Comparison of ENCODE assay signal across 8 cellular contexts in genomic region chr13:76473552-76474134, GRCh38.
A peak's percentile ranks its signal among the peaks of the same experiment; 100 is the strongest.
DNase-seq lines count a peak whose midpoint lies in the region; ATAC-seq and TF ChIP-seq lines count a peak whose summit lies in the region.

No MANE protein-coding gene starts in this region.

- H3K9me3 ChIP-seq in Caco-2 (0 out of 2 replicates have a peak, but pooled peaks cover 6% of the 10 kb centered on the region), endodermal cell (ENCODE audit: control insufficient read depth, low read length) (no peaks in the 10 kb centered on the region)

- H3K27me3 ChIP-seq in Caco-2 (replicated peaks; ENCODE audit: control insufficient read depth, insufficient read depth, low read length) (no peaks in the 10 kb centered on the region), endodermal cell (ENCODE audit: control insufficient read depth, insufficient read depth, low read length, poor library complexity, severe bottlenecking) (no peaks in the 10 kb centered on the region)

- H3K27ac ChIP-seq in endodermal cell (ENCODE audit: low read depth, low read length) = no peak overlapping the region

- intact Hi-C loops in Caco-2 (cut with micrococcal nuclease; ENCODE audit: unreplicated experiment) = loop anchor here (1.0 to 5.0 kb wide), 8 partner anchors 250 to 801 kb away; no protein-coding TSS in a partner anchor

- ATAC-seq in GM19455 (IDR thresholded peaks at IDR 0.05; ENCODE audit: unreplicated experiment) = peak; percentile 100
- peak; percentile 100 for ATAC-seq in HG03520 (IDR thresholded peaks at IDR 0.05; ENCODE audit: unreplicated experiment)
- peak; percentile 97 for ATAC-seq in activated CD8-positive, alpha-beta T cell treated with anti-CD3 and anti-CD28 coated beads, Interleukin-2, amount 10 ng/mL, durations not matched to agents 7 days and 5 days

- H3K4me1 ChIP-seq in Caco-2 = no peaks in the 10 kb centered on the region
- no peaks in the 10 kb centered on the region for H3K4me1 ChIP-seq in endodermal cell (ENCODE audit: control insufficient read depth, insufficient read depth, low read length)

- no peaks in the 10 kb centered on the region for H3K36me3 ChIP-seq in Caco-2 (ENCODE audit: control insufficient read depth, insufficient read depth, low read length)
- no peaks in the 10 kb centered on the region for H3K36me3 ChIP-seq in endodermal cell (ENCODE audit: control insufficient read depth, insufficient read depth, low read length)

- H3K27ac Mint-ChIP-seq in Caco-2 (ENCODE audit: unreplicated experiment) = peak overlapping the region; percentile 7
- H3K27ac Mint-ChIP-seq in activated CD8-positive, alpha-beta T cell treated with anti-CD3 and anti-CD28 coated beads, Interleukin-2, amount 10 ng/mL, durations not matched to agents 7 days and 5 days = no peak overlapping the region
- H3K27ac Mint-ChIP-seq in endodermal cell = no peak overlapping the region
- no peak overlapping the region for H3K27ac Mint-ChIP-seq in mesothelial cell of epicardium

- no TSS peak for BruUV-seq in Caco-2 (replicated peaks; lab: Mats Ljungman, UMichigan)

- H3K9me3 Mint-ChIP-seq in Caco-2 (ENCODE audit: unreplicated experiment) (no peaks in the 10 kb centered on the region), endodermal cell (no peaks in the 10 kb centered on the region), mesothelial cell of epicardium (no peaks in the 10 kb centered on the region)
- H3K9me3 Mint-ChIP-seq in activated CD8-positive, alpha-beta T cell treated with anti-CD3 and anti-CD28 coated beads, Interleukin-2, amount 10 ng/mL, durations not matched to agents 7 days and 5 days (ENCODE audit: insufficient read depth) = no peaks in the 10 kb centered on the region

- H3K4me1 Mint-ChIP-seq in Caco-2 (ENCODE audit: low read depth, unreplicated experiment) (no peaks in the 10 kb centered on the region), endodermal cell (peaks cover 11% of the 10 kb centered on the region), mesothelial cell of epicardium (peaks cover 36% of the 10 kb centered on the region)
- H3K4me1 Mint-ChIP-seq in activated CD8-positive, alpha-beta T cell treated with anti-CD3 and anti-CD28 coated beads, Interleukin-2, amount 10 ng/mL, durations not matched to agents 7 days and 5 days (ENCODE audit: low read depth) = no peaks in the 10 kb centered on the region

- POLR2A ChIA-PET in Caco-2 (lab: Charles Lee) = no interaction called here
- POLR2A ChIA-PET in activated CD8-positive, alpha-beta T cell treated with anti-CD3 and anti-CD28 coated beads, Interleukin-2, amount 10 ng/mL, durations not matched to agents 7 days and 5 days (lab: Charles Lee) = no interaction called here

- TF ChIP-seq CTCF in Caco-2 (IDR thresholded peaks at IDR 0.05; ENCODE audit: insufficient read depth in 1 of 2, low read depth in 1 of 2, low read length in 1 of 2, severe bottlenecking in 1 of 2, unreplicated experiment in 1 of 2) (peak; percentile 84 to 94), endodermal cell (conservative IDR thresholded peaks at IDR 0.05) (peak; percentile 94), mesothelial cell of epicardium (IDR thresholded peaks at IDR 0.05; ENCODE audit: unreplicated experiment) (peak; percentile 95)

- CTCF ChIA-PET in Caco-2 (lab: Charles Lee) = no interaction called here
- CTCF ChIA-PET in activated CD8-positive, alpha-beta T cell treated with anti-CD3 and anti-CD28 coated beads, Interleukin-2, amount 10 ng/mL, durations not matched to agents 7 days and 5 days (lab: Charles Lee) = interaction anchor here (0.6 to 2.8 kb wide), 15 partner anchors 10 to 799 kb away, joined by 3 to 17 read pairs (median 5); no protein-coding TSS in a partner anchor

- peak; percentile 81 to 85 for DNase-seq in Caco-2
- DNase-seq in NCI-H82 treated with DMSO at 0.1 percent for 48 hours (lab: John Stamatoyannopoulos, UW; ENCODE audit: unreplicated experiment) = peak; percentile 79
- peak; percentile 84 for DNase-seq in activated CD8-positive, alpha-beta T cell treated with anti-CD3 and anti-CD28 coated beads, Interleukin-2, amount 10 ng/mL, durations not matched to agents 7 days and 5 days
- DNase-seq in endodermal cell = peak; percentile 92
- peak; percentile 48 to 77 for DNase-seq in mesothelial cell of epicardium (ENCODE audit: low spot score in 2 of 2, unreplicated experiment in 2 of 2)
- peak; percentile 47 for DNase-seq in stimulated activated CD8-positive, alpha-beta memory T cell treated with anti-CD3 and anti-CD28 coated beads, Interleukin-4, amount 100 ng/mL, for 24 hours (ENCODE audit: low read depth)

- no peaks in the 10 kb centered on the region for H3K36me3 Mint-ChIP-seq in Caco-2 (ENCODE audit: insufficient read depth, unreplicated experiment)
- no peaks in the 10 kb centered on the region for H3K36me3 Mint-ChIP-seq in activated CD8-positive, alpha-beta T cell treated with anti-CD3 and anti-CD28 coated beads, Interleukin-2, amount 10 ng/mL, durations not matched to agents 7 days and 5 days (ENCODE audit: low read depth)
- no peaks in the 10 kb centered on the region for H3K36me3 Mint-ChIP-seq in endodermal cell (ENCODE audit: low read depth)
- no peaks in the 10 kb centered on the region for H3K36me3 Mint-ChIP-seq in mesothelial cell of epicardium

- H3K27me3 Mint-ChIP-seq in Caco-2 (ENCODE audit: insufficient read depth, unreplicated experiment) (no peaks in the 10 kb centered on the region), endodermal cell (ENCODE audit: insufficient read depth) (no peaks in the 10 kb centered on the region), mesothelial cell of epicardium (ENCODE audit: low read depth) (no peaks in the 10 kb centered on the region)
- H3K27me3 Mint-ChIP-seq in activated CD8-positive, alpha-beta T cell treated with anti-CD3 and anti-CD28 coated beads, Interleukin-2, amount 10 ng/mL, durations not matched to agents 7 days and 5 days (ENCODE audit: low read depth) = peaks cover 5% of the 10 kb centered on the region

- H3K4me3 Mint-ChIP-seq in Caco-2 (ENCODE audit: unreplicated experiment) (no peak overlapping the region), endodermal cell (no peak overlapping the region), mesothelial cell of epicardium (no peak overlapping the region)
- H3K4me3 Mint-ChIP-seq in activated CD8-positive, alpha-beta T cell treated with anti-CD3 and anti-CD28 coated beads, Interleukin-2, amount 10 ng/mL, durations not matched to agents 7 days and 5 days = no peak overlapping the region

- H3K4me3 ChIP-seq in Caco-2 (ENCODE audit: low read depth, low read length) (no peak overlapping the region), endodermal cell (ENCODE audit: low read length) (no peak overlapping the region)

- no peak overlapping the region for H3K9ac ChIP-seq in endodermal cell (ENCODE audit: extremely low read depth, low read length, poor library complexity, severe bottlenecking)
